ENCODE assay signal across 8 cellular contexts in the genomic region with DNA sequence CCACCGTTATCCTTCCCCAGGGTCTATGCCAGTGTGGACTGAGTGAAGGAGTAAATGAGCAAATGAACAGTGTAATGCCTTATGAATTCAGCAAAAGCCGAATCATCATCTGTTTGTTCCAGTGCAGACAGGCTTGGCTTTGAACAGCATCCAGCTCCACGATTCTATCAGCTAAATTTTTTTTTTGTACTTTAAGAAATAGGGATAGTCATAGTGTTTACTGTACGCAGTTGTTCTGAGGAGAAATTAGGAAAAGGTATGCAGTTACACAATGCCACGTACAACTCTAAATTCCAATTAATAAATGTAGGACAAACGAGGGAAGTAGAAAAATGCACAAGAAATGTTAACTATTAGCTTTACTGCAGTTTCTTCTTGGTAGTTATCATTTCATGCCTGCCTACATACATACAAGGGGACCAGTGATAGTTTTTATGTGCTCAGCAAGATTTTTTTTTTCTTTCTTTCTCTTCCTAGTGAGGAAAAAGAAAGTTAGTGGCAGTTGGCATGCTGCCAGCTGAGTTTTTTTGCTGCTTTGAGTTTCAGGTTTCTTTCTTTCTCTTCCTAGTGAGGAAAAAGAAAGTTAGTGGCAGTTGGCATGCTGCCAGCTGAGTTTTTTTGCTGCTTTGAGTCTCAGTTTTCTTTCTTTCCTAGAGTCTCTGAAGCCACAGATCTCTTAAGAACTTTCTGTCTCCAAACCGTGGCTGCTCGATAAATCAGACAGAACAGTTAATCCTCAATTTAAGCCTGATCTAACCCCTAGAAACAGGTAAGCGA. TPM values are rescaled to one million over a fixed set of nuclear protein-coding genes. Genes with fewer than 3 reads are reported as not detected.
DNase-seq lines count a peak whose midpoint lies in the region; ATAC-seq, FAIRE-seq and TF ChIP-seq lines count a peak whose summit lies in the region.

A gene (plus strand): TSS at position 646 of the 777 bp plus-strand sequence. CDS start 7,468 bp downstream, outside the sequence.

- ATAC-seq in HG02884 (IDR thresholded peaks at IDR 0.05; ENCODE audit: unreplicated experiment) = peak; percentile 32

- FAIRE-seq in GM12892 (lab: Jason Lieb, UNC) = peak; percentile 97

- no peak for TF ChIP-seq CTCF in GM10266 (IDR thresholded peaks at IDR 0.05; ENCODE audit: control insufficient read depth, insufficient read depth, low read depth, missing control alignments)

- TF ChIP-seq POLR2A in GM12892 (IDR thresholded peaks at IDR 0.05; ENCODE audit: low read depth, low read length) = peak; percentile 46; the same call in 1 of the 2 replicates

- no peak for DNase-seq in GM12892 (ENCODE audit: insufficient read length)
- peak; percentile 27 to 55 (median 31) for DNase-seq in T-helper 1 cell
- peak; percentile 67 for DNase-seq in astrocyte of the hippocampus (ENCODE audit: low read depth, low spot score)
- DNase-seq in kidney tubule cell (ENCODE audit: low spot score) = peak; percentile 52
- peak; percentile 40 to 56 (median 49) for DNase-seq in stimulated activated CD4-positive, alpha-beta T cell treated with anti-CD3 and anti-CD28 coated beads, TNF-alpha, amount 100 ng/mL, for 24 hours (ENCODE audit: low read depth in 3 of 3)
- no peak for DNase-seq in NCI-H146 treated with DMSO at 0.1 percent for 48 hours (lab: John Stamatoyannopoulos, UW; ENCODE audit: unreplicated experiment)
- DNase-seq in GM10266 (ENCODE audit: extremely low spot score) = no peak

RNA-seq across cellular contexts. Expression of the gene that starts here (rescaled TPM):
- 165 TPM for polyA plus RNA-seq in GM12892 (2012; ENCODE audit: missing spikeins)

Comparison
In these comparisons a context has a peak if more than half of its experiments do, and no peak if none do; other contexts are left out.
1. DNase-seq: peak in T-helper 1 cell (5 of 5), astrocyte of the hippocampus (single experiment), kidney tubule cell (single experiment) and stimulated activated CD4-positive, alpha-beta T cell treated with anti-CD3 and anti-CD28 coated beads, TNF-alpha, amount 100 ng/mL, for 24 hours (3 of 3); none in GM12892 (single experiment), NCI-H146 treated with DMSO at 0.1 percent for 48 hours (single experiment) and GM10266 (single experiment).